In genomic region chr7:77172413-77172812, GRCh38 we compare ENCODE assay signal across 5 cellular contexts. TPM values are rescaled to one million over a fixed set of nuclear protein-coding genes. Genes with fewer than 3 reads are reported as not detected.
"Had no signal": no experiment of that assay in that cellular context is flagged by ENCODE, and none has a peak within 500 bp of the region (broad histone marks: within the 10 kb centered on the region; RNA-seq: fewer than 3 reads in every experiment).

No MANE protein-coding gene starts in this region.

RNA-seq across cellular contexts. Expression of gene FGL2, which starts 27.2 kb away (rescaled TPM):
- total RNA-seq: H4, H9, HFFc6, HT1080 had no signal
- polyA plus RNA-seq: K562 had no signal
